In genomic region chr14:73811164-73811503, GRCh38 we compare ENCODE assay signal across 13 cellular contexts. TPM values are rescaled to one million over a fixed set of nuclear protein-coding genes. Genes with fewer than 3 reads are reported as not detected.
DNase-seq lines count a peak whose midpoint lies in the region; ATAC-seq and TF ChIP-seq lines count a peak whose summit lies in the region.
"Had no signal": no experiment of that assay in that cellular context is flagged by ENCODE, and none has a peak within 500 bp of the region (broad histone marks: within the 10 kb centered on the region; RNA-seq: fewer than 3 reads in every experiment).

No MANE protein-coding gene starts in this region.

- no peaks in the 10 kb centered on the region for H3K9me3 ChIP-seq in WERI-Rb-1 (ENCODE audit: severe bottlenecking)
- no peaks in the 10 kb centered on the region for H3K9me3 ChIP-seq in right atrium auricular region

- H3K4me3 ChIP-seq in HL-60 (replicated peaks; ENCODE audit: insufficient read depth, low read length) (no peak overlapping the region), WERI-Rb-1 (ENCODE audit: low read depth, low read length) (no peak overlapping the region), right atrium auricular region (no peak overlapping the region)
- H3K4me3 ChIP-seq: GM23248 had no signal

- H3K27ac ChIP-seq in HL-60 (replicated peaks): peak overlapping the region; percentile 34; the same call in 1 of the 2 replicates
- no peak overlapping the region for H3K27ac ChIP-seq in WERI-Rb-1
- no peak overlapping the region for H3K27ac ChIP-seq in right atrium auricular region
- H3K27ac ChIP-seq: 22Rv1, GM23248 had no signal

- ATAC-seq in activated CD4-positive, alpha-beta T cell treated with anti-CD3 and anti-CD28 coated beads for 36 hours: no peak
- ATAC-seq in activated naive CD8-positive, alpha-beta T cell treated with anti-CD3 and anti-CD28 coated beads, Interleukin-2, amount 50 U/mL, for 24 hours: no peak
- ATAC-seq in stimulated activated memory B cell treated with anti-CD40 and anti-IgM and Interleukin-4, amounts not matched to agents 10 μg/mL and 1 μg/mL and 100 μg/mL, for 72 hours: peak; percentile 34
- no peak for ATAC-seq in GM21786 (IDR thresholded peaks at IDR 0.05; ENCODE audit: unreplicated experiment)
- ATAC-seq: HCT116 had no signal

- no peak for DNase-seq in activated CD4-positive, alpha-beta T cell treated with anti-CD3 and anti-CD28 coated beads for 36 hours
- DNase-seq in activated CD4-positive, alpha-beta T cell treated with anti-CD3 and anti-CD28 coated beads for 1 hour: no peak
- DNase-seq in HL-60 (ENCODE audit: low read depth in 1 of 2, low spot score in 1 of 2) (no peak), WERI-Rb-1 (no peak), right atrium auricular region (ENCODE audit: low spot score) (no peak)
- no peak for DNase-seq in activated naive CD8-positive, alpha-beta T cell treated with anti-CD3 and anti-CD28 coated beads, Interleukin-2, amount 50 U/mL, for 24 hours
- DNase-seq: CD4-positive, CD25-positive, alpha-beta regulatory T cell; DMS53; GM23248 had no signal

- H3K9me3 Mint-ChIP-seq in activated CD4-positive, alpha-beta T cell treated with anti-CD3 and anti-CD28 coated beads for 36 hours (ENCODE audit: low read depth): no peaks in the 10 kb centered on the region
- H3K9me3 Mint-ChIP-seq in activated naive CD8-positive, alpha-beta T cell treated with anti-CD3 and anti-CD28 coated beads, Interleukin-2, amount 50 U/mL, for 24 hours: no peaks in the 10 kb centered on the region
- H3K9me3 Mint-ChIP-seq in stimulated activated memory B cell treated with anti-CD40 and anti-IgM and Interleukin-4, amounts not matched to agents 10 μg/mL and 1 μg/mL and 100 μg/mL, for 72 hours: no peaks in the 10 kb centered on the region

- no peaks in the 10 kb centered on the region for H3K36me3 ChIP-seq in WERI-Rb-1
- H3K36me3 ChIP-seq in right atrium auricular region: no peaks in the 10 kb centered on the region

- H3K27ac Mint-ChIP-seq in activated CD4-positive, alpha-beta T cell treated with anti-CD3 and anti-CD28 coated beads for 36 hours: peak overlapping the region; percentile 1
- H3K27ac Mint-ChIP-seq in activated naive CD8-positive, alpha-beta T cell treated with anti-CD3 and anti-CD28 coated beads, Interleukin-2, amount 50 U/mL, for 24 hours: peak overlapping the region; percentile 16
- H3K27ac Mint-ChIP-seq in stimulated activated memory B cell treated with anti-CD40 and anti-IgM and Interleukin-4, amounts not matched to agents 10 μg/mL and 1 μg/mL and 100 μg/mL, for 72 hours: peak overlapping the region; percentile 54

- no peaks in the 10 kb centered on the region for H3K36me3 Mint-ChIP-seq in activated CD4-positive, alpha-beta T cell treated with anti-CD3 and anti-CD28 coated beads for 36 hours (ENCODE audit: low read depth)
- no peaks in the 10 kb centered on the region for H3K36me3 Mint-ChIP-seq in activated naive CD8-positive, alpha-beta T cell treated with anti-CD3 and anti-CD28 coated beads, Interleukin-2, amount 50 U/mL, for 24 hours (ENCODE audit: low read depth)
- H3K36me3 Mint-ChIP-seq in stimulated activated memory B cell treated with anti-CD40 and anti-IgM and Interleukin-4, amounts not matched to agents 10 μg/mL and 1 μg/mL and 100 μg/mL, for 72 hours: no peaks in the 10 kb centered on the region
- H3K36me3 Mint-ChIP-seq: CD4-positive, CD25-positive, alpha-beta regulatory T cell had no signal

- H3K4me1 ChIP-seq in right atrium auricular region: no peaks in the 10 kb centered on the region

- no peak overlapping the region for H3K4me3 Mint-ChIP-seq in activated CD4-positive, alpha-beta T cell treated with anti-CD3 and anti-CD28 coated beads for 36 hours
- H3K4me3 Mint-ChIP-seq in activated naive CD8-positive, alpha-beta T cell treated with anti-CD3 and anti-CD28 coated beads, Interleukin-2, amount 50 U/mL, for 24 hours: peak overlapping the region; percentile 7
- peak overlapping the region; percentile 14 for H3K4me3 Mint-ChIP-seq in stimulated activated memory B cell treated with anti-CD40 and anti-IgM and Interleukin-4, amounts not matched to agents 10 μg/mL and 1 μg/mL and 100 μg/mL, for 72 hours
- H3K4me3 Mint-ChIP-seq: CD4-positive, CD25-positive, alpha-beta regulatory T cell had no signal

- H3K27me3 ChIP-seq in HL-60 (ENCODE audit: insufficient read depth, poor library complexity, severe bottlenecking) (no peaks in the 10 kb centered on the region), WERI-Rb-1 (ENCODE audit: insufficient read depth, low read depth, severe bottlenecking) (no peaks in the 10 kb centered on the region), right atrium auricular region (no peaks in the 10 kb centered on the region)

- peaks cover 6% of the 10 kb centered on the region for H3K27me3 Mint-ChIP-seq in activated CD4-positive, alpha-beta T cell treated with anti-CD3 and anti-CD28 coated beads for 36 hours
- H3K27me3 Mint-ChIP-seq in activated naive CD8-positive, alpha-beta T cell treated with anti-CD3 and anti-CD28 coated beads, Interleukin-2, amount 50 U/mL, for 24 hours: no peaks in the 10 kb centered on the region
- no peaks in the 10 kb centered on the region for H3K27me3 Mint-ChIP-seq in stimulated activated memory B cell treated with anti-CD40 and anti-IgM and Interleukin-4, amounts not matched to agents 10 μg/mL and 1 μg/mL and 100 μg/mL, for 72 hours
- H3K27me3 Mint-ChIP-seq: CD4-positive, CD25-positive, alpha-beta regulatory T cell had no signal

- CTCF ChIA-PET in activated CD4-positive, alpha-beta T cell treated with anti-CD3 and anti-CD28 coated beads for 36 hours (lab: Charles Lee): interaction anchor here (0.8 to 1.1 kb wide), 2 partner anchors 12 to 14 kb away, joined by 3 to 5 read pairs; no protein-coding TSS in a partner anchor

- peaks cover 16% of the 10 kb centered on the region for H3K4me1 Mint-ChIP-seq in activated CD4-positive, alpha-beta T cell treated with anti-CD3 and anti-CD28 coated beads for 36 hours
- H3K4me1 Mint-ChIP-seq in activated naive CD8-positive, alpha-beta T cell treated with anti-CD3 and anti-CD28 coated beads, Interleukin-2, amount 50 U/mL, for 24 hours: peaks cover 21% of the 10 kb centered on the region
- peaks cover 25% of the 10 kb centered on the region for H3K4me1 Mint-ChIP-seq in stimulated activated memory B cell treated with anti-CD40 and anti-IgM and Interleukin-4, amounts not matched to agents 10 μg/mL and 1 μg/mL and 100 μg/mL, for 72 hours

- POLR2A ChIA-PET in activated CD4-positive, alpha-beta T cell treated with anti-CD3 and anti-CD28 coated beads for 36 hours (lab: Charles Lee): interaction anchor here (0.6 kb wide), 1 partner anchor 15 kb away, joined by 11 read pairs; no protein-coding TSS in a partner anchor

- intact Hi-C loops in activated CD4-positive, alpha-beta T cell treated with anti-CD3 and anti-CD28 coated beads for 36 hours (cut with DNase I, micrococcal nuclease): no loop called here

- TF ChIP-seq CTCF in HL-60 (IDR thresholded peaks at IDR 0.05; ENCODE audit: insufficient read depth, low read length) (no peak), WERI-Rb-1 (IDR thresholded peaks at IDR 0.05; ENCODE audit: low read depth, low read length) (no peak), right atrium auricular region (IDR thresholded peaks at IDR 0.05) (no peak)

RNA-seq across cellular contexts. Expression of gene PTGR2, which starts 40.5 kb away (rescaled TPM):
- total RNA-seq in activated CD4-positive, alpha-beta T cell treated with anti-CD3 and anti-CD28 coated beads for 36 hours: 10 to 100 TPM; 12.6 to 14.3 TPM
- total RNA-seq in right atrium auricular region: 10 to 100 TPM; 15.9 to 25.0 TPM

Comparison
In these comparisons a context has a peak if more than half of its experiments do, and no peak if none do; other contexts are left out.
1. H3K27ac Mint-ChIP-seq: peak in every context shown above with its lines; median percentile 54 in stimulated activated memory B cell treated with anti-CD40 and anti-IgM and Interleukin-4, amounts not matched to agents 10 μg/mL and 1 μg/mL and 100 μg/mL, for 72 hours; 16 in activated naive CD8-positive, alpha-beta T cell treated with anti-CD3 and anti-CD28 coated beads, Interleukin-2, amount 50 U/mL, for 24 hours; 1 in activated CD4-positive, alpha-beta T cell treated with anti-CD3 and anti-CD28 coated beads for 36 hours.